ENCODE assay signal across 9 cellular contexts in genomic region chr10:102347236-102347828, GRCh38. TPM values are rescaled to one million over a fixed set of nuclear protein-coding genes. Genes with fewer than 3 reads are reported as not detected.
DNase-seq lines count a peak whose midpoint lies in the region; FAIRE-seq and TF ChIP-seq lines count a peak whose summit lies in the region.
"Had no signal": no experiment of that assay in that cellular context is flagged by ENCODE, and none has a peak within 500 bp of the region (broad histone marks: within the 10 kb centered on the region; RNA-seq: fewer than 3 reads in every experiment).

No MANE protein-coding gene starts in this region.

- H3K9me3 ChIP-seq in astrocyte (ENCODE audit: insufficient read depth, low read depth, low read length) (no peaks in the 10 kb centered on the region), uterus (no peaks in the 10 kb centered on the region)

- peaks cover 55% of the 10 kb centered on the region for H4K20me1 ChIP-seq in astrocyte (ENCODE audit: insufficient read depth, low read length)

- H3K36me3 ChIP-seq in astrocyte (ENCODE audit: insufficient read depth, low read length) (peaks cover 13% of the 10 kb centered on the region), uterus (no peaks in the 10 kb centered on the region)

- H3K27me3 Mint-ChIP-seq in astrocyte (ENCODE audit: low read depth, unreplicated experiment): no peaks in the 10 kb centered on the region

- no peak overlapping the region for H3K4me2 ChIP-seq in astrocyte (ENCODE audit: low read length)

- H3K4me1 ChIP-seq in astrocyte (ENCODE audit: insufficient read depth, low read length) (peaks cover 19% of the 10 kb centered on the region), uterus (no peaks in the 10 kb centered on the region)

- H3K9me3 Mint-ChIP-seq in astrocyte (ENCODE audit: unreplicated experiment): no peaks in the 10 kb centered on the region
- H3K9me3 Mint-ChIP-seq: activated T-cell treated with anti-CD3 and anti-CD28 coated beads, Interleukin-2, amount 50 U/mL, for 72 hours had no signal

- TF ChIP-seq CTCF in astrocyte (IDR thresholded peaks at IDR 0.05; ENCODE audit: insufficient read depth, low read depth, low read length) (peak; percentile 57), uterus (IDR thresholded peaks at IDR 0.05) (peak in 3 of 4 experiments; percentile 26 to 40 (median 31)), lower leg skin (IDR thresholded peaks at IDR 0.05) (no peak)

- WGBS in lower leg skin, 2 donors: 64 to 74% methylated on average over 2 of the region's 2 CpGs

- no peaks in the 10 kb centered on the region for H3K27me3 ChIP-seq in astrocyte (ENCODE audit: insufficient read depth, low read length)
- H3K27me3 ChIP-seq in uterus: no peaks in the 10 kb centered on the region

- H3K9ac ChIP-seq in astrocyte (ENCODE audit: low read length): no peak overlapping the region

- H3K27ac ChIP-seq in astrocyte (ENCODE audit: low read depth, low read length): no peak overlapping the region
- H3K27ac ChIP-seq in uterus: no peak overlapping the region

- DNase-seq in activated CD4-positive, alpha-beta T cell treated with anti-CD3 and anti-CD28 coated beads for 48 hours: peak; percentile 47
- DNase-seq in activated CD4-positive, alpha-beta T cell treated with anti-CD3 and anti-CD28 coated beads, Interleukin-2, amount 50 U/mL, for 1 hour: no peak
- DNase-seq in NCI-H1694 (lab: John Stamatoyannopoulos, UW): peak; percentile 4
- DNase-seq in astrocyte (ENCODE audit: low read depth): peak; percentile 22
- peak; percentile 48 for DNase-seq in iris pigment epithelial cell (ENCODE audit: low read depth)
- peak; percentile 21 to 27 for DNase-seq in uterus
- no peak for DNase-seq in SKM-1 (lab: John Stamatoyannopoulos, UW; ENCODE audit: unreplicated experiment)
- DNase-seq in lower leg skin (ENCODE audit: low spot score in 2 of 2): no peak

- intact Hi-C loops in uterus (cut with DNase I; ENCODE audit: low total_unique reads): no loop called here
- intact Hi-C loops in lower leg skin (cut with DNase I; ENCODE audit: low total_unique reads): no loop called here

- no peak for TF ChIP-seq POLR2A in uterus (IDR thresholded peaks at IDR 0.05)
- TF ChIP-seq POLR2A in lower leg skin (IDR thresholded peaks at IDR 0.05): no peak

- no peak overlapping the region for H3K27ac Mint-ChIP-seq in astrocyte (ENCODE audit: unreplicated experiment)

- no peak for FAIRE-seq in astrocyte (lab: Jason Lieb, UNC)

- H3K4me3 ChIP-seq in astrocyte (ENCODE audit: insufficient read depth, low read depth, low read length): no peak overlapping the region
- H3K4me3 ChIP-seq in uterus: no peak overlapping the region
- no peak overlapping the region for H3K4me3 ChIP-seq in lower leg skin (ENCODE audit: low read depth, poor library complexity, severe bottlenecking)

- H2AFZ ChIP-seq in astrocyte (ENCODE audit: low read depth, low read length): no peak overlapping the region

- H3K4me3 Mint-ChIP-seq in astrocyte (ENCODE audit: unreplicated experiment): no peak overlapping the region
- H3K4me3 Mint-ChIP-seq: activated T-cell treated with anti-CD3 and anti-CD28 coated beads, Interleukin-2, amount 50 U/mL, for 72 hours had no signal

- peaks cover 6% of the 10 kb centered on the region for H3K36me3 Mint-ChIP-seq in astrocyte (ENCODE audit: low read depth, unreplicated experiment)

- H3K79me2 ChIP-seq in astrocyte (ENCODE audit: insufficient read depth, low read length): peaks cover 11% of the 10 kb centered on the region

- H3K4me1 Mint-ChIP-seq in astrocyte (ENCODE audit: low read depth, unreplicated experiment): peaks cover 17% of the 10 kb centered on the region

RNA-seq across cellular contexts. Expression of gene NFKB2, which starts 48.2 kb away (rescaled TPM):
- total RNA-seq in astrocyte: 35.7 and 39.9 TPM in 2 replicates
- 10 to 100 TPM in 2 of 4 donors, 1 to 10 TPM in 2; 6.4 to 61.7 (median 10.7) TPM for total RNA-seq in uterus
- total RNA-seq in lower leg skin: 10 to 100 TPM; 19.4 to 36.1 (median 20.1) TPM

Comparison
In these comparisons a context has a peak if more than half of its experiments do, and no peak if none do; other contexts are left out.
1. DNase-seq: peak in activated CD4-positive, alpha-beta T cell treated with anti-CD3 and anti-CD28 coated beads for 48 hours (single experiment), NCI-H1694 (single experiment), astrocyte (single experiment), iris pigment epithelial cell (single experiment) and uterus (2 of 2); none in activated CD4-positive, alpha-beta T cell treated with anti-CD3 and anti-CD28 coated beads, Interleukin-2, amount 50 U/mL, for 1 hour (single experiment), SKM-1 (single experiment) and lower leg skin (0 of 2).
2. CTCF ChIP-seq: peak in astrocyte (single experiment) and uterus (3 of 4); none in lower leg skin (0 of 3).